In genomic region chr4:101199507-101200285, GRCh38 we compare ENCODE assay signal across 13 cellular contexts.
A peak's percentile ranks its signal among the peaks of the same experiment; 100 is the strongest.
DNase-seq lines count a peak whose midpoint lies in the region; ATAC-seq, FAIRE-seq and TF ChIP-seq lines count a peak whose summit lies in the region.
"Had no signal": no experiment of that assay in that cellular context is flagged by ENCODE, and none has a peak within 500 bp of the region (broad histone marks: within the 10 kb centered on the region; RNA-seq: fewer than 3 reads in every experiment).

No MANE protein-coding gene starts in this region.

- TF ChIP-seq EP300 in A549 (IDR thresholded peaks at IDR 0.05): no peak

- CTCF ChIA-PET in A549 (lab: Yijun Ruan, JAX): no interaction called here

- H3K4me2 ChIP-seq in A549: peak overlapping the region; percentile 75

- TF ChIP-seq CTCF in A549 (IDR thresholded peaks at IDR 0.05) (no peak), WERI-Rb-1 (IDR thresholded peaks at IDR 0.05; ENCODE audit: low read depth, low read length) (no peak)

- peak overlapping the region; percentile 75 to 90 for H3K27ac ChIP-seq in A549
- H3K27ac ChIP-seq in WERI-Rb-1: peak overlapping the region; percentile 72

- POLR2A ChIA-PET in A549 (lab: Yijun Ruan, JAX): no interaction called here

- H3K4me3 ChIP-seq in A549: no peak overlapping the region
- H3K4me3 ChIP-seq in WERI-Rb-1 (ENCODE audit: low read depth, low read length): peak overlapping the region; percentile 8
- H3K4me3 ChIP-seq: dorsolateral prefrontal cortex had no signal

- no peak for TF ChIP-seq RAD21 in A549 (conservative IDR thresholded peaks at IDR 0.05 in 1 of 2, IDR thresholded peaks at IDR 0.05 in 1 of 2)

- peaks cover 74% of the 10 kb centered on the region for H3K4me1 ChIP-seq in A549

- DNase-seq in A549 (ENCODE audit: low read depth in 1 of 2, low spot score in 1 of 2) (peak in 1 of 2 experiments; percentile 19), EL (peak; percentile 28), WERI-Rb-1 (peak; percentile 17), iris pigment epithelial cell (ENCODE audit: low read depth) (peak; percentile 36), middle frontal gyrus (ENCODE audit: extremely low spot score, low spot score) (no peak), NAMALWA (ENCODE audit: low spot score) (no peak), hepatic stellate cell (ENCODE audit: low spot score) (no peak)
- DNase-seq: activated naive CD4-positive, alpha-beta T cell treated with Interleukin-2 at 50 U/mL for 16 hours; hippocampal formation; MM.1S; NCI-H526 had no signal

- no peaks in the 10 kb centered on the region for H3K9me3 ChIP-seq in A549
- no peaks in the 10 kb centered on the region for H3K9me3 ChIP-seq in WERI-Rb-1 (ENCODE audit: severe bottlenecking)

- no peak for FAIRE-seq in A549 (lab: Jason Lieb, UNC)

- H3K27me3 ChIP-seq in WERI-Rb-1 (ENCODE audit: insufficient read depth, low read depth, severe bottlenecking): no peaks in the 10 kb centered on the region
- H3K27me3 ChIP-seq: dorsolateral prefrontal cortex had no signal

- peak; percentile 26 to 49; a peak in 5 of 6 replicates for ATAC-seq in A549
- no peak for ATAC-seq in GM18519 (IDR thresholded peaks at IDR 0.05; ENCODE audit: low FRiP score, unreplicated experiment)

- H3K36me3 ChIP-seq in WERI-Rb-1: no peaks in the 10 kb centered on the region; the same call in 1 of the 2 replicates

- no peak for TF ChIP-seq POLR2A in A549 (IDR thresholded peaks at IDR 0.05; ENCODE audit: low read length)

- WGBS in A549 (ENCODE audit: missing lambda C conversion rate): 46% methylated on average over 3 of the region's 3 CpGs

TF ChIP-seq in A549, 52 proteins besides CTCF, POLR2A, EP300 and RAD21:
- TF ChIP-seq HOXB13 (CRISPR knock-in tag; IDR thresholded peaks at IDR 0.05; ENCODE audit: low read depth) (no peak), SMC3 (IDR thresholded peaks at IDR 0.05) (no peak), CBX2 (IDR thresholded peaks at IDR 0.05; ENCODE audit: borderline replicate concordance, low read depth) (no peak), MAZ (IDR thresholded peaks at IDR 0.05; ENCODE audit: borderline replicate concordance, low read depth, low read length) (no peak), PBX3 (IDR thresholded peaks at IDR 0.05) (no peak), HDAC2 (IDR thresholded peaks at IDR 0.05) (no peak), NR3C1 (IDR thresholded peaks at IDR 0.05) (no peak), KDM1A (IDR thresholded peaks at IDR 0.05; ENCODE audit: low read depth) (no peak), ZC3H11A (IDR thresholded peaks at IDR 0.05) (no peak), EHMT2 (IDR thresholded peaks at IDR 0.05; ENCODE audit: low read depth) (no peak), HOXB5 (CRISPR knock-in tag; IDR thresholded peaks at IDR 0.05) (no peak)
- TF ChIP-seq, protein P1, sequence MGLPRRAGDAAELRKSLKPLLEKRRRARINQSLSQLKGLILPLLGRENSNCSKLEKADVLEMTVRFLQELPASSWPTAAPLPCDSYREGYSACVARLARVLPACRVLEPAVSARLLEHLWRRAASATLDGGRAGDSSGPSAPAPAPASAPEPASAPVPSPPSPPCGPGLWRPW (IDR thresholded peaks at IDR 0.05): no peak
- TF ChIP-seq, protein P2, sequence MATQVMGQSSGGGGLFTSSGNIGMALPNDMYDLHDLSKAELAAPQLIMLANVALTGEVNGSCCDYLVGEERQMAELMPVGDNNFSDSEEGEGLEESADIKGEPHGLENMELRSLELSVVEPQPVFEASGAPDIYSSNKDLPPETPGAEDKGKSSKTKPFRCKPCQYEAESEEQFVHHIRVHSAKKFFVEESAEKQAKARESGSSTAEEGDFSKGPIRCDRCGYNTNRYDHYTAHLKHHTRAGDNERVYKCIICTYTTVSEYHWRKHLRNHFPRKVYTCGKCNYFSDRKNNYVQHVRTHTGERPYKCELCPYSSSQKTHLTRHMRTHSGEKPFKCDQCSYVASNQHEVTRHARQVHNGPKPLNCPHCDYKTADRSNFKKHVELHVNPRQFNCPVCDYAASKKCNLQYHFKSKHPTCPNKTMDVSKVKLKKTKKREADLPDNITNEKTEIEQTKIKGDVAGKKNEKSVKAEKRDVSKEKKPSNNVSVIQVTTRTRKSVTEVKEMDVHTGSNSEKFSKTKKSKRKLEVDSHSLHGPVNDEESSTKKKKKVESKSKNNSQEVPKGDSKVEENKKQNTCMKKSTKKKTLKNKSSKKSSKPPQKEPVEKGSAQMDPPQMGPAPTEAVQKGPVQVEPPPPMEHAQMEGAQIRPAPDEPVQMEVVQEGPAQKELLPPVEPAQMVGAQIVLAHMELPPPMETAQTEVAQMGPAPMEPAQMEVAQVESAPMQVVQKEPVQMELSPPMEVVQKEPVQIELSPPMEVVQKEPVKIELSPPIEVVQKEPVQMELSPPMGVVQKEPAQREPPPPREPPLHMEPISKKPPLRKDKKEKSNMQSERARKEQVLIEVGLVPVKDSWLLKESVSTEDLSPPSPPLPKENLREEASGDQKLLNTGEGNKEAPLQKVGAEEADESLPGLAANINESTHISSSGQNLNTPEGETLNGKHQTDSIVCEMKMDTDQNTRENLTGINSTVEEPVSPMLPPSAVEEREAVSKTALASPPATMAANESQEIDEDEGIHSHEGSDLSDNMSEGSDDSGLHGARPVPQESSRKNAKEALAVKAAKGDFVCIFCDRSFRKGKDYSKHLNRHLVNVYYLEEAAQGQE (IDR thresholded peaks at IDR 0.05): no peak

Comparison
In these comparisons a context has a peak if more than half of its experiments do, and no peak if none do; other contexts are left out.
1. DNase-seq: peak in EL (single experiment), WERI-Rb-1 (single experiment) and iris pigment epithelial cell (single experiment); none in middle frontal gyrus (single experiment), NAMALWA (single experiment) and hepatic stellate cell (single experiment).